10 cellular contexts compared by ENCODE assay signal in genomic region chr11:60485987-60486386, GRCh38. TPM values are rescaled to one million over a fixed set of nuclear protein-coding genes. Genes with fewer than 3 reads are reported as not detected.
DNase-seq lines count a peak whose midpoint lies in the region; ATAC-seq, FAIRE-seq and TF ChIP-seq lines count a peak whose summit lies in the region.
"Had no signal": no experiment of that assay in that cellular context is flagged by ENCODE, and none has a peak within 500 bp of the region (broad histone marks: within the 10 kb centered on the region; RNA-seq: fewer than 3 reads in every experiment).

No MANE protein-coding gene starts in this region.

- FAIRE-seq in D721Med (lab: Jason Lieb, UNC) = no peak
- FAIRE-seq: endometrium had no signal

- no peaks in the 10 kb centered on the region for H3K9me3 Mint-ChIP-seq in effector memory CD8-positive, alpha-beta T cell
- H3K9me3 Mint-ChIP-seq: IgD-negative memory B cell had no signal

- DNase-seq in D721Med (ENCODE audit: insufficient read length, low spot score) (no peak), NCI-H82 treated with DMSO at 0.1 percent for 48 hours (lab: John Stamatoyannopoulos, UW; ENCODE audit: unreplicated experiment) (peak; percentile 17), upper lobe of right lung (no peak), T-helper 9 cell (no peak), SKM-1 treated with dmso at 0.1 percent for 144 hours (lab: John Stamatoyannopoulos, UW; ENCODE audit: unreplicated experiment) (no peak)
- peak; percentile 4 to 19 (median 12) for DNase-seq in effector memory CD8-positive, alpha-beta T cell

- no peaks in the 10 kb centered on the region for H3K4me1 ChIP-seq in upper lobe of right lung

- H3K36me3 ChIP-seq in upper lobe of right lung = no peaks in the 10 kb centered on the region

- H3K27me3 Mint-ChIP-seq in effector memory CD8-positive, alpha-beta T cell = peaks cover 7 to 11% of the 10 kb centered on the region in 2 donors
- H3K27me3 Mint-ChIP-seq: IgD-negative memory B cell had no signal

- ATAC-seq in GM19025 (IDR thresholded peaks at IDR 0.05; ENCODE audit: low read depth, unreplicated experiment) (peak; percentile 95), HG03045 (IDR thresholded peaks at IDR 0.05; ENCODE audit: unreplicated experiment) (peak; percentile 98), upper lobe of right lung (peak; percentile 82)
- peak; percentile 76 for ATAC-seq in effector memory CD8-positive, alpha-beta T cell (replicated peaks)

- H3K4me3 Mint-ChIP-seq in effector memory CD8-positive, alpha-beta T cell = no peak overlapping the region

- H3K36me3 Mint-ChIP-seq in effector memory CD8-positive, alpha-beta T cell (ENCODE audit: insufficient read depth) = no peaks in the 10 kb centered on the region

- peaks cover 3 to 8% of the 10 kb centered on the region in 2 donors for H3K4me1 Mint-ChIP-seq in effector memory CD8-positive, alpha-beta T cell (ENCODE audit: low read depth in 2 of 2)

- H3K4me3 ChIP-seq in upper lobe of right lung = no peak overlapping the region

- H3K27ac Mint-ChIP-seq in effector memory CD8-positive, alpha-beta T cell = no peak overlapping the region

- no peak overlapping the region for H3K27ac ChIP-seq in upper lobe of right lung

- TF ChIP-seq CTCF in D721Med (IDR thresholded peaks at IDR 0.05; ENCODE audit: insufficient read depth, missing control alignments) = peak; percentile 25
- TF ChIP-seq CTCF in upper lobe of right lung (IDR thresholded peaks at IDR 0.05) = peak; percentile 40

- no peaks in the 10 kb centered on the region for H3K27me3 ChIP-seq in upper lobe of right lung

- no peaks in the 10 kb centered on the region for H3K9me3 ChIP-seq in upper lobe of right lung

- intact Hi-C loops in upper lobe of right lung (cut with DNase I) = no loop called here

RNA-seq across cellular contexts. Expression of gene MS4A12, which starts 6.6 kb away (rescaled TPM):
- not detected for total RNA-seq in upper lobe of right lung

RNA-seq across cellular contexts. Expression of gene MS4A13, which starts 29.2 kb away (rescaled TPM):
- not detected for total RNA-seq in upper lobe of right lung

RNA-seq across cellular contexts. Expression of gene MS4A1, which starts 30.3 kb away (rescaled TPM):
- total RNA-seq in upper lobe of right lung = 1.3 TPM

RNA-seq across cellular contexts. Expression of gene MS4A5, which starts 56.6 kb away (rescaled TPM):
- not detected for total RNA-seq in upper lobe of right lung

Comparison
In these comparisons a context has a peak if more than half of its experiments do, and no peak if none do; other contexts are left out.
1. DNase-seq: peak in NCI-H82 treated with DMSO at 0.1 percent for 48 hours (single experiment) and effector memory CD8-positive, alpha-beta T cell (3 of 3); none in D721Med (single experiment), upper lobe of right lung (single experiment), T-helper 9 cell (single experiment) and SKM-1 treated with dmso at 0.1 percent for 144 hours (single experiment).
2. Peak in every context shown above with its lines, with median percentiles within 50 percentile points of each other: ATAC-seq.